Comparison of ENCODE assay signal across 19 cellular contexts in the genomic region with DNA sequence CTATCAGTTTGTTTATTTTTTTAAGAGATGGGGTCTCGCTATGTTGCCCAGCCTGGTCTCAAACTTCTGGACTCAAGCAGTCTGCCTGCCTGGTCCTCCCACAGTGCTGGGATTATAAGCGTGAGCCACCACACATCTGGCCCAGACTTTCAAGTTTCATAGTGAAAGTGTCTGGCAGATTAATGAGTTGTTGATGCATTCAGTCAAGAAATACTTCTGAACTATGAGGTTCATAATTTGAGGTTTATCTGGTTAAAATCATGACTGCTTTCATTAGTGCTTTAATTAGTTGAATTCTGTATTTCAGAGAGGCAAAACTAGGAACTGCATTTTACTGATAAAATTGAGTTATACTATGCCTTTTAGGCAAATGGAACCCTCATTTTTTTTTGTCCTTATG.
"Had no signal": no experiment of that assay in that cellular context is flagged by ENCODE, and none has a peak within 500 bp of the region (broad histone marks: within the 10 kb centered on the region; RNA-seq: fewer than 3 reads in every experiment).

No MANE protein-coding gene starts in this region.

- H3K79me2 ChIP-seq: hepatocyte had no signal

- H3K4me2 ChIP-seq: hepatocyte had no signal

- H3K4me3 Mint-ChIP-seq: immature natural killer cell, mesothelial cell of epicardium had no signal

- H3K9me3 Mint-ChIP-seq: immature natural killer cell had no signal

- H3K4me3 ChIP-seq: coronary artery, dorsolateral prefrontal cortex, esophagus muscularis mucosa, gastroesophageal sphincter, heart left ventricle, hepatocyte, left lung, lower lobe of right lung, mucosa of descending colon had no signal

- H3K4me1 Mint-ChIP-seq: immature natural killer cell had no signal

- H3K27me3 ChIP-seq: esophagus muscularis mucosa, foreskin keratinocyte, gastroesophageal sphincter, hepatocyte, left lung had no signal

- H3K9me3 ChIP-seq: esophagus muscularis mucosa, gastroesophageal sphincter, heart left ventricle, left lung, lower lobe of right lung, mucosa of descending colon had no signal

- ATAC-seq: foreskin keratinocyte, gastroesophageal sphincter, heart left ventricle, left cardiac atrium, left lung, left ventricle myocardium superior, lower lobe of right lung, mucosa of descending colon had no signal

- DNase-seq: dermis blood vessel endothelial cell; dorsolateral prefrontal cortex; effector CD4-positive, alpha-beta T cell; effector memory CD4-positive, alpha-beta T cell; heart left ventricle; hypothalamus; immature natural killer cell; left cardiac atrium; left lung; left ventricle myocardium superior; lower lobe of right lung; mesenchymal stem cell; mucosa of descending colon had no signal

- H3K36me3 ChIP-seq: esophagus muscularis mucosa, gastroesophageal sphincter, heart left ventricle, left lung, lower lobe of right lung had no signal

- H3K27ac ChIP-seq: coronary artery, dorsolateral prefrontal cortex, esophagus muscularis mucosa, foreskin keratinocyte, gastroesophageal sphincter, heart left ventricle, hepatocyte, left lung, lower lobe of right lung had no signal

- H3K4me1 ChIP-seq: esophagus muscularis mucosa, gastroesophageal sphincter, heart left ventricle, left lung, lower lobe of right lung had no signal

- H3K27ac Mint-ChIP-seq: immature natural killer cell, mesothelial cell of epicardium had no signal

- H2AFZ ChIP-seq: hepatocyte had no signal
